12 cellular contexts compared by ENCODE assay signal in the genomic region with DNA sequence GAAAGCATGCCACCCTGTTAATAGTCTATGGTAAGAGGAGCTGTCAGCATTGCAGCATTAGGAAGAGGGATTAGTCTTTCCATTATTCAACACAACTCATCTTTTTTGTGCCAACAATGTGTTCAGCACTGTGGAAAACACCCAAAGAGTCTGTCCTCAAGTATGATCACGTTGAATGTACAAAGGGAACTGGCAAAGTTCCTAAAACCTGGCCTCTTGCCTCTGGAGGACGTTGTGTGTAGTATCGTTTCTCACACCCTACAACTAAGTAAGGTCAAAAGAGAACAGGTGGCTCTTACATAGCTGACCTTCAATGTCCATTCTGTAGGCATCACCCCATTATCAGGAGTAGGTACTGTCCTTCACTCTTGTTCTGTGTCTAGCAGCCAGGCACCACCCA.
"Had no signal": no experiment of that assay in that cellular context is flagged by ENCODE, and none has a peak within 500 bp of the region (broad histone marks: within the 10 kb centered on the region; RNA-seq: fewer than 3 reads in every experiment).

No MANE protein-coding gene starts in this region.

- FAIRE-seq: islet of Langerhans had no signal

- DNase-seq: activated naive CD4-positive, alpha-beta T cell treated with anti-CD3 and anti-CD28 coated beads, Interleukin-2, amount 50 U/mL, for 16 hours; cortex of kidney; effector CD8-positive, alpha-beta T cell; glutamatergic neuron; mesendoderm; stimulated activated CD4-positive, alpha-beta T cell treated with anti-CD3 and anti-CD28 coated beads, Interleukin-2, amount 100 ng/mL, for 48 hours; stimulated activated naive CD4-positive, alpha-beta T cell treated with Interleukin-2 at 50 U/mL for 16 hours had no signal

- H3K9me3 Mint-ChIP-seq: activated T-helper 2 cell treated with anti-CD3 and anti-CD28 coated beads, Interferon-gamma antibody, Interleukin-2, Interleukin-4, amounts not matched to agents 10 μg/mL and 5 μg/mL and 100 μg/mL, durations not matched to agents 14 hours and 24 hours and 36 hours; central memory CD8-positive, alpha-beta T cell had no signal

- ATAC-seq: body of pancreas, left lobe of liver had no signal

- H3K27ac Mint-ChIP-seq: activated T-helper 2 cell treated with anti-CD3 and anti-CD28 coated beads, Interferon-gamma antibody, Interleukin-2, Interleukin-4, amounts not matched to agents 10 μg/mL and 5 μg/mL and 100 μg/mL, durations not matched to agents 14 hours and 24 hours and 36 hours had no signal

- H3K4me3 Mint-ChIP-seq: central memory CD8-positive, alpha-beta T cell had no signal
